In genomic region chr1:115098979-115099692, GRCh38 we compare ENCODE assay signal across 8 cellular contexts. TPM values are rescaled to one million over a fixed set of nuclear protein-coding genes. Genes with fewer than 3 reads are reported as not detected.
DNase-seq lines count a peak whose midpoint lies in the region; ATAC-seq and TF ChIP-seq lines count a peak whose summit lies in the region.

No MANE protein-coding gene starts in this region.

- H3K27me3 Mint-ChIP-seq in neural progenitor cell (ENCODE audit: insufficient read depth, low read depth) = no peaks in the 10 kb centered on the region

- H3F3A ChIP-seq in neural progenitor cell (ENCODE audit: low read depth) = no peaks in the 10 kb centered on the region

- H3K4me1 ChIP-seq in endocrine pancreas (ENCODE audit: control insufficient read depth, insufficient read depth, low read length) = peaks cover 5% of the 10 kb centered on the region
- peaks cover 11% of the 10 kb centered on the region for H3K4me1 ChIP-seq in neural progenitor cell

- no peaks in the 10 kb centered on the region for H3K36me3 Mint-ChIP-seq in neural progenitor cell

- peak overlapping the region; percentile 87 for H3K4me3 ChIP-seq in endocrine pancreas (ENCODE audit: control insufficient read depth, insufficient read depth, low read length)
- no peak overlapping the region for H3K4me3 ChIP-seq in neural progenitor cell

- H3K4me1 Mint-ChIP-seq in neural progenitor cell = peaks cover 6% of the 10 kb centered on the region

- no peak overlapping the region for H3K27ac Mint-ChIP-seq in neural progenitor cell

- TF ChIP-seq CTCF in neural progenitor cell (IDR thresholded peaks at IDR 0.05) = no peak

- peak overlapping the region; percentile 65 for H2AFZ ChIP-seq in neural progenitor cell (replicated peaks)

- H3K9me3 ChIP-seq in endocrine pancreas (ENCODE audit: control insufficient read depth, low read length) (no peaks in the 10 kb centered on the region), neural progenitor cell (ENCODE audit: low read depth) (no peaks in the 10 kb centered on the region)

- no peak overlapping the region for H3K27ac ChIP-seq in neural progenitor cell

- ATAC-seq in GM18508 (IDR thresholded peaks at IDR 0.05; ENCODE audit: insufficient read depth, unreplicated experiment) (peak; percentile 83), HG02798 (IDR thresholded peaks at IDR 0.05; ENCODE audit: poor library complexity, unreplicated experiment) (peak; percentile 92)

- H3K27me3 ChIP-seq in endocrine pancreas (ENCODE audit: control insufficient read depth, insufficient read depth, low read length) (no peaks in the 10 kb centered on the region), neural progenitor cell (no peaks in the 10 kb centered on the region)

- no peaks in the 10 kb centered on the region for H3K79me2 ChIP-seq in neural progenitor cell (ENCODE audit: low read depth)

- no peak overlapping the region for H3K4me3 Mint-ChIP-seq in neural progenitor cell

- H3K4me2 ChIP-seq in neural progenitor cell = no peak overlapping the region

- DNase-seq in NCI-H2107 treated with DMSO at 0.1 percent for 48 hours (lab: John Stamatoyannopoulos, UW; ENCODE audit: unreplicated experiment) = peak; percentile 74
- peak; percentile 44 to 58 for DNase-seq in activated CD4-positive, alpha-beta T cell treated with anti-CD3 and anti-CD28 coated beads, Interleukin-2, amount 50 U/mL, for 48 hours
- no peak for DNase-seq in neural progenitor cell (ENCODE audit: low spot score)
- peak; percentile 72 for DNase-seq in ureter (ENCODE audit: low spot score)
- DNase-seq in midbrain (lab: John Stamatoyannopoulos, UW) = no peak

- H3K36me3 ChIP-seq in endocrine pancreas (ENCODE audit: control insufficient read depth, insufficient read depth, low read length) (no peaks in the 10 kb centered on the region), neural progenitor cell (no peaks in the 10 kb centered on the region)

- H4K20me1 ChIP-seq in neural progenitor cell (ENCODE audit: low read depth) = no peaks in the 10 kb centered on the region

- peaks cover 2% of the 10 kb centered on the region for H3K9me3 Mint-ChIP-seq in neural progenitor cell

- H3K9ac ChIP-seq in endocrine pancreas (ENCODE audit: control insufficient read depth, insufficient read depth, low read length) (peak overlapping the region; percentile 84), neural progenitor cell (no peak overlapping the region)

RNA-seq across cellular contexts. Expression of gene TSPAN2, which starts 9.8 kb away (rescaled TPM):
- total RNA-seq in neural progenitor cell (ENCODE audit: low replicate concordance) (19.0 and 19.7 TPM in 2 replicates), ureter (22.0 TPM)

Comparison
In these comparisons a context has a peak if more than half of its experiments do, and no peak if none do; other contexts are left out.
1. DNase-seq: peak in NCI-H2107 treated with DMSO at 0.1 percent for 48 hours (single experiment), activated CD4-positive, alpha-beta T cell treated with anti-CD3 and anti-CD28 coated beads, Interleukin-2, amount 50 U/mL, for 48 hours (2 of 2) and ureter (single experiment); none in neural progenitor cell (single experiment) and midbrain (single experiment).